Comparison of ENCODE assay signal across 1 cellular context in genomic region chr15:67820992-67821783, GRCh38.
TF ChIP-seq lines count a peak whose summit lies in the region.

No MANE protein-coding gene starts in this region.

TF ChIP-seq in H1, 55 proteins besides CTCF, POLR2A, EP300 and RAD21 (continued from another document):
- TF ChIP-seq EGR1 (IDR thresholded peaks at IDR 0.05; ENCODE audit: borderline replicate concordance, low read depth, low read length) (no peak), TBP (IDR thresholded peaks at IDR 0.05; ENCODE audit: low read depth, low read length) (no peak), GTF2F1 (IDR thresholded peaks at IDR 0.05; ENCODE audit: borderline replicate concordance, low read depth, low read length) (no peak), NANOG (IDR thresholded peaks at IDR 0.05; ENCODE audit: insufficient read depth, low read depth, low read length, poor library complexity, severe bottlenecking) (no peak), MAFK (IDR thresholded peaks at IDR 0.05; ENCODE audit: low read depth, low read length) (no peak), JUN (IDR thresholded peaks at IDR 0.05; ENCODE audit: low read depth, low read length) (no peak), BACH1 (IDR thresholded peaks at IDR 0.05; ENCODE audit: low read length) (0 out of 2 replicates have a peak, but pooled peaks have one; percentile 16), E2F6 (IDR thresholded peaks at IDR 0.05) (no peak), RBBP5 (IDR thresholded peaks at IDR 0.05; ENCODE audit: borderline replicate concordance, low read depth, low read length) (no peak), BRCA1 (IDR thresholded peaks at IDR 0.05; ENCODE audit: low read depth, low read length) (no peak), CREB1 (IDR thresholded peaks at IDR 0.05) (peak; percentile 76), HDAC2 (IDR thresholded peaks at IDR 0.05; ENCODE audit: borderline replicate concordance in 1 of 2, low read depth in 2 of 2, low read length in 2 of 2) (peak in 1 of 2 experiments; percentile 54; a peak in 1 of 4 replicates), ATF2 (IDR thresholded peaks at IDR 0.05; ENCODE audit: low read length) (no peak), EZH2 (IDR thresholded peaks at IDR 0.05; ENCODE audit: low read depth, low read length, severe bottlenecking) (peak; percentile 17), KDM1A (IDR thresholded peaks at IDR 0.05; ENCODE audit: borderline replicate concordance, low read length) (no peak), POLR2AphosphoS5 (IDR thresholded peaks at IDR 0.05; ENCODE audit: low read depth, low read length) (no peak), RXRA (IDR thresholded peaks at IDR 0.05; ENCODE audit: insufficient read depth, low read depth, low read length) (no peak), PHF8 (conservative IDR thresholded peaks at IDR 0.05; ENCODE audit: low read depth, low read length) (no peak), TAF7 (optimal IDR thresholded peaks at IDR 0.05; ENCODE audit: borderline replicate concordance, low read depth, low read length) (peak; percentile 11), CHD7 (IDR thresholded peaks at IDR 0.05; ENCODE audit: insufficient replicate concordance, low read length) (no peak), ATF3 (IDR thresholded peaks at IDR 0.05; ENCODE audit: insufficient read depth, low read depth, low read length) (no peak), JUND (IDR thresholded peaks at IDR 0.05; ENCODE audit: low read length) (no peak), FOSL1 (IDR thresholded peaks at IDR 0.05; ENCODE audit: insufficient read depth, low read depth, low read length) (no peak), SIX5 (IDR thresholded peaks at IDR 0.05; ENCODE audit: low read depth, low read length) (no peak), CBX5 (IDR thresholded peaks at IDR 0.05; ENCODE audit: low read depth, low read length) (no peak), TEAD4 (IDR thresholded peaks at IDR 0.05; ENCODE audit: low read depth, low read length) (no peak), CBX8 (IDR thresholded peaks at IDR 0.05; ENCODE audit: borderline replicate concordance, low read depth, low read length) (no peak; the same call in 1 of the 2 replicates), POU5F1 (IDR thresholded peaks at IDR 0.05; ENCODE audit: low read depth, low read length) (no peak), SRF (IDR thresholded peaks at IDR 0.05; ENCODE audit: low read depth, low read length) (no peak), SP2 (IDR thresholded peaks at IDR 0.05; ENCODE audit: low read length) (no peak), KDM5A (IDR thresholded peaks at IDR 0.05; ENCODE audit: low read length) (no peak), TAF1 (IDR thresholded peaks at IDR 0.05; ENCODE audit: low read depth, low read length) (no peak), HDAC6 (IDR thresholded peaks at IDR 0.05; ENCODE audit: low read depth, low read length) (no peak), BCL11A (IDR thresholded peaks at IDR 0.05; ENCODE audit: low read depth in 2 of 2, low read length in 2 of 2) (no peak), CTBP2 (IDR thresholded peaks at IDR 0.05; ENCODE audit: borderline replicate concordance, insufficient read depth, insufficient read length, low read length) (no peak), CHD1 (IDR thresholded peaks at IDR 0.05; ENCODE audit: low read depth, low read length) (no peak), USF2 (IDR thresholded peaks at IDR 0.05; ENCODE audit: low read length) (no peak), TCF12 (IDR thresholded peaks at IDR 0.05; ENCODE audit: low read depth, low read length) (no peak), CHD2 (IDR thresholded peaks at IDR 0.05; ENCODE audit: low read length) (no peak), YY1 (IDR thresholded peaks at IDR 0.05; ENCODE audit: low read depth, low read length) (no peak), RFX5 (IDR thresholded peaks at IDR 0.05; ENCODE audit: borderline replicate concordance, low read depth, low read length) (no peak), GABPA (IDR thresholded peaks at IDR 0.05; ENCODE audit: borderline replicate concordance, insufficient read depth, low read length) (no peak), SIRT6 (IDR thresholded peaks at IDR 0.05; ENCODE audit: low read length) (no peak), KDM4A (IDR thresholded peaks at IDR 0.05; ENCODE audit: low read depth, low read length, severe bottlenecking) (peak; percentile 10), SIN3A (conservative IDR thresholded peaks at IDR 0.05 in 1 of 2, IDR thresholded peaks at IDR 0.05 in 1 of 2; ENCODE audit: low read depth in 1 of 2, low read length in 2 of 2) (peak; percentile 87 to 92; a peak in 3 of 4 replicates), MAX (IDR thresholded peaks at IDR 0.05) (peak; percentile 53), SAP30 (IDR thresholded peaks at IDR 0.05; ENCODE audit: insufficient read depth, insufficient replicate concordance, low read length) (no peak), SUZ12 (IDR thresholded peaks at IDR 0.05; ENCODE audit: low read length) (no peak; the same call in 1 of the 2 replicates), CEBPB (IDR thresholded peaks at IDR 0.05; ENCODE audit: low read depth, low read length) (no peak), NRF1 (IDR thresholded peaks at IDR 0.05; ENCODE audit: low read depth, low read length) (no peak), SP1 (IDR thresholded peaks at IDR 0.05; ENCODE audit: low read depth, low read length) (no peak), RNF2 (IDR thresholded peaks at IDR 0.05; ENCODE audit: borderline replicate concordance, low read depth, low read length, missing control alignments, poor library complexity, severe bottlenecking) (peak; percentile 63), ASH2L (IDR thresholded peaks at IDR 0.05; ENCODE audit: low read length) (no peak), ZNF274 (IDR thresholded peaks at IDR 0.05; ENCODE audit: borderline replicate concordance, extremely low read depth, low read length) (no peak)
